ENCODE assay signal across 9 cellular contexts in the genomic region with DNA sequence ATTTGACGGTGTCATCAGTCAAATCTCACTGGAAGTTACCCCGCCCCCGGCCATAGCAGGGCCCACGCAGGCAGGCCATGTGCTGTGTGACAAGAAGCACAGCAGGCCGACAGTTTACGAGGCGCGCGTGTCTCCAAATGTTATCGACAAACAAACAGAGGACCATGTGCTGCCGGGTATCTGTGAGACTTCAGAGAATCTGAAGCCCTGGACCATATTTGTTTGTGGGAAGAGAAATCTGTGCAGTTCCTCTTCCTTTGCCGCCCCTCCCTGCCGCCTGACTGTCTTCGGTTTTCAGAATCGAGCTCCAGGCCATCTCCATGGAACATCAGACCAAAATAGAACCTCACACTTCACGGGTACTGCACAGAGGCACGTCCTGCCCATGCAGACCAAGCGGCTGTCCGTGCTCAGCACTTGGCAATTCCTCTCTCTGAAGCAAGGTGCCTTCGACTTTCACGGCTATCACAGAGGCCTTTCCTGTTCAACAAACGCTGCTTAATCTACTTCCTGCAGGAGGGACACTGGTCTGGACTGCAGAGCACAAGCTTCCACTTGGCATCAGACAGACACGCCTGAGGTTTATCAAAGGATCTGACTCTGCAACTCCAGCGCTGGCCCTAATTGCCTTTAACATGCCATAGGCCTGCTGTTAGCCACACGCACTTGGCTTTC.
DNase-seq lines count a peak whose midpoint lies in the region; ATAC-seq and TF ChIP-seq lines count a peak whose summit lies in the region.
"Had no signal": no experiment of that assay in that cellular context is flagged by ENCODE, and none has a peak within 500 bp of the region (broad histone marks: within the 10 kb centered on the region; RNA-seq: fewer than 3 reads in every experiment).

No MANE protein-coding gene starts in this region.

- ATAC-seq in right lobe of liver (peak; percentile 79 to 89 (median 80)), GM21825 (IDR thresholded peaks at IDR 0.05; ENCODE audit: unreplicated experiment) (no peak)
- no peak for ATAC-seq in effector memory CD8-positive, alpha-beta T cell (replicated peaks)

- no peak overlapping the region for H3K4me3 ChIP-seq in right lobe of liver
- H3K4me3 ChIP-seq in OCI-LY7 (ENCODE audit: low read depth, low read length, poor library complexity, severe bottlenecking), result no peak overlapping the region

- BruUV-seq in OCI-LY7 (replicated peaks; lab: Mats Ljungman, UMichigan), result no TSS peak

- CTCF ChIA-PET in activated naive CD4-positive, alpha-beta T cell treated with anti-CD3 and anti-CD28 coated beads, Interleukin-2, amount 10 ng/mL, durations not matched to agents 7 days and 5 days (lab: Charles Lee), result interaction anchor here (1.5 to 3.3 kb wide), 5 partner anchors 7 to 75 kb away, joined by 4 to 13 read pairs (median 8); no protein-coding TSS in a partner anchor
- CTCF ChIA-PET in OCI-LY7 (lab: Charles Lee; ENCODE audit: unreplicated experiment), result no interaction called here

- no peak overlapping the region for H3K4me2 ChIP-seq in OCI-LY7 (ENCODE audit: low read length)

- TF ChIP-seq POLR2A in right lobe of liver (IDR thresholded peaks at IDR 0.05), result no peak

- H3K4me1 Mint-ChIP-seq in activated naive CD4-positive, alpha-beta T cell treated with anti-CD3 and anti-CD28 coated beads, Interleukin-2, amount 10 ng/mL, durations not matched to agents 7 days and 5 days, result peaks cover 70% of the 10 kb centered on the region
- H3K4me1 Mint-ChIP-seq in effector memory CD8-positive, alpha-beta T cell (ENCODE audit: low read depth in 2 of 2), result peaks cover 0 to 6% of the 10 kb centered on the region in 2 donors

- H3K27ac ChIP-seq in right lobe of liver (peak overlapping the region; percentile 13 to 47 (median 25)), OCI-LY7 (ENCODE audit: low read depth, low read length, poor library complexity, severe bottlenecking) (no peak overlapping the region)

- POLR2A ChIA-PET in OCI-LY7 (lab: Charles Lee), result interaction anchor here (0.5 to 1.8 kb wide), 4 partner anchors 19 to 75 kb away, joined by 3 to 4 read pairs (median 4); no protein-coding TSS in a partner anchor

- no peaks in the 10 kb centered on the region for H3K79me2 ChIP-seq in OCI-LY7 (ENCODE audit: insufficient read depth, low read depth, low read length)

- H3K9me3 ChIP-seq in right lobe of liver (no peaks in the 10 kb centered on the region), OCI-LY7 (ENCODE audit: low read length) (no peaks in the 10 kb centered on the region)

- WGBS in right lobe of liver (ENCODE audit: insufficient coverage, low coverage, low lambda C conversion rate, missing lambda C conversion rate), result 38% methylated on average over 20 of the region's 25 CpGs

- H3K27me3 ChIP-seq in right lobe of liver, result no peaks in the 10 kb centered on the region

- H2AFZ ChIP-seq in OCI-LY7 (ENCODE audit: low read length), result no peak overlapping the region

- no peaks in the 10 kb centered on the region for H4K20me1 ChIP-seq in OCI-LY7 (ENCODE audit: insufficient read depth, low read length)

- H3K36me3 ChIP-seq in right lobe of liver (no peaks in the 10 kb centered on the region), OCI-LY7 (ENCODE audit: insufficient read depth, low read length) (no peaks in the 10 kb centered on the region)

- H3K27ac Mint-ChIP-seq in activated naive CD4-positive, alpha-beta T cell treated with anti-CD3 and anti-CD28 coated beads, Interleukin-2, amount 10 ng/mL, durations not matched to agents 7 days and 5 days, result peak overlapping the region; percentile 85
- H3K27ac Mint-ChIP-seq in effector memory CD8-positive, alpha-beta T cell, result no peak overlapping the region

- peak overlapping the region; percentile 29 for H3K4me3 Mint-ChIP-seq in activated naive CD4-positive, alpha-beta T cell treated with anti-CD3 and anti-CD28 coated beads, Interleukin-2, amount 10 ng/mL, durations not matched to agents 7 days and 5 days
- no peak overlapping the region for H3K4me3 Mint-ChIP-seq in effector memory CD8-positive, alpha-beta T cell

- DNase-seq in RPMI7951 (ENCODE audit: low read depth), result peak; percentile 66
- peak; percentile 45 for DNase-seq in activated naive CD4-positive, alpha-beta T cell treated with anti-CD3 and anti-CD28 coated beads, Interleukin-2, amount 10 ng/mL, durations not matched to agents 7 days and 5 days
- peak; percentile 56 to 68 (median 67) for DNase-seq in right lobe of liver
- peak; percentile 51 for DNase-seq in stimulated activated CD8-positive, alpha-beta memory T cell treated with anti-CD3 and anti-CD28 coated beads, Interleukin-4, amount 100 ng/mL, for 48 hours
- DNase-seq in NCI-H128 (lab: John Stamatoyannopoulos, UW; ENCODE audit: unreplicated experiment), result no peak
- no peak for DNase-seq in OCI-LY7 (ENCODE audit: low spot score)
- no peak for DNase-seq in effector memory CD8-positive, alpha-beta T cell
- DNase-seq: NCI-H2171 had no signal

- intact Hi-C loops in right lobe of liver (cut with DNase I) (no loop called here), OCI-LY7 (cut with micrococcal nuclease; ENCODE audit: unreplicated experiment) (no loop called here)

- H3K9me3 Mint-ChIP-seq in activated naive CD4-positive, alpha-beta T cell treated with anti-CD3 and anti-CD28 coated beads, Interleukin-2, amount 10 ng/mL, durations not matched to agents 7 days and 5 days, result no peaks in the 10 kb centered on the region
- no peaks in the 10 kb centered on the region for H3K9me3 Mint-ChIP-seq in effector memory CD8-positive, alpha-beta T cell

- H3K36me3 Mint-ChIP-seq in activated naive CD4-positive, alpha-beta T cell treated with anti-CD3 and anti-CD28 coated beads, Interleukin-2, amount 10 ng/mL, durations not matched to agents 7 days and 5 days, result peaks cover 41% of the 10 kb centered on the region
- peaks cover 10% of the 10 kb centered on the region for H3K36me3 Mint-ChIP-seq in effector memory CD8-positive, alpha-beta T cell (ENCODE audit: insufficient read depth)

- no peaks in the 10 kb centered on the region for H3K27me3 Mint-ChIP-seq in activated naive CD4-positive, alpha-beta T cell treated with anti-CD3 and anti-CD28 coated beads, Interleukin-2, amount 10 ng/mL, durations not matched to agents 7 days and 5 days
- H3K27me3 Mint-ChIP-seq in effector memory CD8-positive, alpha-beta T cell, result no peaks in the 10 kb centered on the region

- H3K9me2 ChIP-seq in OCI-LY7 (ENCODE audit: insufficient read depth, low read length), result no peaks in the 10 kb centered on the region

- H3K4me1 ChIP-seq in right lobe of liver, result no peaks in the 10 kb centered on the region
- no peaks in the 10 kb centered on the region for H3K4me1 ChIP-seq in OCI-LY7 (ENCODE audit: insufficient read depth, low read length, poor library complexity, severe bottlenecking)

- TF ChIP-seq CTCF in right lobe of liver (IDR thresholded peaks at IDR 0.05), result no peak
- no peak for TF ChIP-seq CTCF in OCI-LY7 (conservative IDR thresholded peaks at IDR 0.05; ENCODE audit: low read length)

Comparison
In these comparisons a context has a peak if more than half of its experiments do, and no peak if none do; other contexts are left out.
1. DNase-seq: peak in RPMI7951 (single experiment), activated naive CD4-positive, alpha-beta T cell treated with anti-CD3 and anti-CD28 coated beads, Interleukin-2, amount 10 ng/mL, durations not matched to agents 7 days and 5 days (single experiment), right lobe of liver (3 of 3) and stimulated activated CD8-positive, alpha-beta memory T cell treated with anti-CD3 and anti-CD28 coated beads, Interleukin-4, amount 100 ng/mL, for 48 hours (single experiment); none in NCI-H128 (single experiment), OCI-LY7 (single experiment) and effector memory CD8-positive, alpha-beta T cell (0 of 3).
2. ATAC-seq: peak in right lobe of liver (4 of 4); none in GM21825 (single experiment) and effector memory CD8-positive, alpha-beta T cell (single experiment).